ENCODE assay signal across 9 cellular contexts in genomic region chr14:73761621-73762355, GRCh38. TPM values are rescaled to one million over a fixed set of nuclear protein-coding genes. Genes with fewer than 3 reads are reported as not detected.
DNase-seq lines count a peak whose midpoint lies in the region; ATAC-seq and TF ChIP-seq lines count a peak whose summit lies in the region.
"Had no signal": no experiment of that assay in that cellular context is flagged by ENCODE, and none has a peak within 500 bp of the region (broad histone marks: within the 10 kb centered on the region; RNA-seq: fewer than 3 reads in every experiment).

No MANE protein-coding gene starts in this region.

- no peaks in the 10 kb centered on the region for H3K9me3 Mint-ChIP-seq in activated T-helper 1 cell treated with anti-CD3 and anti-CD28 coated beads, Interleukin-12 subunit alpha, Interleukin-12 subunit beta, Interleukin-2, Interleukin-4 antibody, amounts not matched to agents 30 ng/mL and 10 ng/mL and 1 ng/mL, durations not matched to agents 14 hours and 24 hours and 36 hours
- H3K9me3 Mint-ChIP-seq in H9 = no peaks in the 10 kb centered on the region; a peak in 1 of 5 replicates

- H3K9ac ChIP-seq in mucosa of stomach (ENCODE audit: low read length) (peak overlapping the region; percentile 35), H9 (ENCODE audit: extremely low read depth, insufficient read length, low read length) (no peak overlapping the region)

- H3K9me3 ChIP-seq in right atrium auricular region (no peaks in the 10 kb centered on the region), mucosa of stomach (ENCODE audit: control insufficient read depth, low read length) (no peaks in the 10 kb centered on the region), H9 (ENCODE audit: control insufficient read depth, low read depth, low read length) (no peaks in the 10 kb centered on the region)

- H3K23ac ChIP-seq in H9 (ENCODE audit: insufficient read length, low read depth, low read length) = no peak overlapping the region

- no peak overlapping the region for H4K8ac ChIP-seq in H9 (replicated peaks; ENCODE audit: insufficient read length, low read depth, low read length)

- no peak overlapping the region for H2BK120ac ChIP-seq in H9 (ENCODE audit: low read depth, low read length, poor library complexity, severe bottlenecking)

- H3K4me1 ChIP-seq in right atrium auricular region = peaks cover 0 to 88% of the 10 kb centered on the region in 2 donors
- H3K4me1 ChIP-seq in mucosa of stomach (ENCODE audit: control insufficient read depth, insufficient read depth, low read length) = peaks cover 78% of the 10 kb centered on the region
- peaks cover 3% of the 10 kb centered on the region; the same call in 1 of the 2 replicates for H3K4me1 ChIP-seq in H9 (ENCODE audit: insufficient read depth, low read length)

- no peak overlapping the region for H3K18ac ChIP-seq in H9 (ENCODE audit: insufficient read length, low read depth, low read length)

- peaks cover 14% of the 10 kb centered on the region for H3K23me2 ChIP-seq in H9 (ENCODE audit: insufficient read length, low read depth, low read length, poor library complexity, severe bottlenecking)

- H3K27me3 ChIP-seq in right atrium auricular region = no peaks in the 10 kb centered on the region
- no peaks in the 10 kb centered on the region for H3K27me3 ChIP-seq in mucosa of stomach (ENCODE audit: control insufficient read depth, insufficient read depth, low read length)
- peaks cover 10% of the 10 kb centered on the region for H3K27me3 ChIP-seq in H7 (ENCODE audit: control insufficient read depth, insufficient read depth, low read length)
- no peaks in the 10 kb centered on the region; the same call in 1 of the 2 replicates for H3K27me3 ChIP-seq in H9 (ENCODE audit: insufficient read depth, low read length)

- ATAC-seq in Right ventricle myocardium inferior = no peak

- H2BK12ac ChIP-seq in H9 (ENCODE audit: insufficient read length, low read depth, low read length) = no peak overlapping the region

- WGBS in H9 (ENCODE audit: extremely low coverage, insufficient read length, low lambda C conversion rate) = no CpG with 5 or more reads among the region's 2 CpGs

- TF ChIP-seq CTCF in right atrium auricular region (IDR thresholded peaks at IDR 0.05) (no peak), H9 (conservative IDR thresholded peaks at IDR 0.05) (no peak)

- DNase-seq in right atrium auricular region (ENCODE audit: low spot score) (no peak), Right ventricle myocardium inferior (ENCODE audit: missing footprints) (no peak), H7 (no peak), H9 (no peak), ecto neural progenitor cell (ENCODE audit: low spot score) (no peak), HuH-7 (ENCODE audit: low spot score) (no peak)
- DNase-seq in activated T-helper 1 cell treated with anti-CD3 and anti-CD28 coated beads, Interleukin-12 subunit alpha, Interleukin-12 subunit beta, Interleukin-2, Interleukin-4 antibody, amounts not matched to agents 30 ng/mL and 10 ng/mL and 1 ng/mL, durations not matched to agents 14 hours and 24 hours and 36 hours (ENCODE audit: low spot score) = no peak
- DNase-seq: NCI-H524 had no signal

- no peaks in the 10 kb centered on the region for H4K20me1 ChIP-seq in H9 (ENCODE audit: control insufficient read depth, insufficient read depth, insufficient read length)

- no peaks in the 10 kb centered on the region for H3K79me2 ChIP-seq in H9 (ENCODE audit: insufficient read depth, low read length)

- no peak overlapping the region for H2AK5ac ChIP-seq in H9 (ENCODE audit: insufficient read length, low read length)

- peak overlapping the region; percentile 67 for H3K4me3 Mint-ChIP-seq in activated T-helper 1 cell treated with anti-CD3 and anti-CD28 coated beads, Interleukin-12 subunit alpha, Interleukin-12 subunit beta, Interleukin-2, Interleukin-4 antibody, amounts not matched to agents 30 ng/mL and 10 ng/mL and 1 ng/mL, durations not matched to agents 14 hours and 24 hours and 36 hours
- H3K4me3 Mint-ChIP-seq in H9 = peak overlapping the region in 1 of 2 experiments; percentile 26; a peak in 1 of 5 replicates

- H3K56ac ChIP-seq in H9 (ENCODE audit: insufficient read length, low read depth, low read length) = no peak overlapping the region

- no peak overlapping the region for H4K91ac ChIP-seq in H9 (ENCODE audit: insufficient read length, low read depth, low read length)

- H2AFZ ChIP-seq in H9 (ENCODE audit: low read length) = no peak overlapping the region

- H3K27ac ChIP-seq in right atrium auricular region (peak overlapping the region; percentile 95 to 99), H9 (ENCODE audit: insufficient read length, low read depth, low read length) (no peak overlapping the region)

- peaks cover 73% of the 10 kb centered on the region for H3K4me1 Mint-ChIP-seq in activated T-helper 1 cell treated with anti-CD3 and anti-CD28 coated beads, Interleukin-12 subunit alpha, Interleukin-12 subunit beta, Interleukin-2, Interleukin-4 antibody, amounts not matched to agents 30 ng/mL and 10 ng/mL and 1 ng/mL, durations not matched to agents 14 hours and 24 hours and 36 hours (ENCODE audit: low read depth)
- H3K4me1 Mint-ChIP-seq in H9 = peaks cover 27 to 46% of the 10 kb centered on the region in 2 experiments

- no peaks in the 10 kb centered on the region for H3K79me1 ChIP-seq in H9 (ENCODE audit: insufficient read depth, low read depth, low read length, poor library complexity, severe bottlenecking)

- H3T11ph ChIP-seq in H9 (ENCODE audit: low read length) = no peak overlapping the region

- H2BK5ac ChIP-seq in H9 (ENCODE audit: insufficient read length, low read length) = no peak overlapping the region

- H3K27me3 Mint-ChIP-seq in activated T-helper 1 cell treated with anti-CD3 and anti-CD28 coated beads, Interleukin-12 subunit alpha, Interleukin-12 subunit beta, Interleukin-2, Interleukin-4 antibody, amounts not matched to agents 30 ng/mL and 10 ng/mL and 1 ng/mL, durations not matched to agents 14 hours and 24 hours and 36 hours (ENCODE audit: insufficient read depth) = no peaks in the 10 kb centered on the region
- peaks cover 72% of the 10 kb centered on the region for H3K27me3 Mint-ChIP-seq in H9 (ENCODE audit: low read depth)

- peaks cover 11% of the 10 kb centered on the region for H3K36me3 Mint-ChIP-seq in activated T-helper 1 cell treated with anti-CD3 and anti-CD28 coated beads, Interleukin-12 subunit alpha, Interleukin-12 subunit beta, Interleukin-2, Interleukin-4 antibody, amounts not matched to agents 30 ng/mL and 10 ng/mL and 1 ng/mL, durations not matched to agents 14 hours and 24 hours and 36 hours (ENCODE audit: low read depth)
- no peaks in the 10 kb centered on the region for H3K36me3 Mint-ChIP-seq in H9 (ENCODE audit: insufficient read depth in 1 of 3, low read depth in 3 of 3)

- no peak overlapping the region for H2BK20ac ChIP-seq in H9 (ENCODE audit: low read depth, low read length, poor library complexity, severe bottlenecking)

- no peak overlapping the region for H3K4ac ChIP-seq in H9 (ENCODE audit: low read depth, low read length)

- H3K4me2 ChIP-seq in H9 (ENCODE audit: insufficient read depth, insufficient read length, low read length) = no peak overlapping the region

- H3K4me3 ChIP-seq in right atrium auricular region (no peak overlapping the region), mucosa of stomach (ENCODE audit: low read length) (no peak overlapping the region), H7 (ENCODE audit: insufficient read depth, low read depth, low read length) (no peak overlapping the region)

- intact Hi-C loops in Right ventricle myocardium inferior (cut with DNase I) = loop anchor here (2.0 kb wide), 1 partner anchor 25 kb away; no protein-coding TSS in a partner anchor
- intact Hi-C loops in activated T-helper 1 cell treated with anti-CD3 and anti-CD28 coated beads, Interleukin-12 subunit alpha, Interleukin-12 subunit beta, Interleukin-2, Interleukin-4 antibody, amounts not matched to agents 30 ng/mL and 10 ng/mL and 1 ng/mL, durations not matched to agents 14 hours and 24 hours and 36 hours (cut with micrococcal nuclease) = loop anchor here (1.0 to 5.0 kb wide), 3 partner anchors 7 to 269 kb away; partner anchors contain the start of genes DNAL1 and RIOX1

- no peak overlapping the region for H4K5ac ChIP-seq in H9 (ENCODE audit: insufficient read length, low read depth, low read length)

- H3K36me3 ChIP-seq in right atrium auricular region (no peaks in the 10 kb centered on the region), mucosa of stomach (ENCODE audit: control insufficient read depth, insufficient read depth, low read length) (no peaks in the 10 kb centered on the region), H7 (replicated peaks; ENCODE audit: control insufficient read depth, insufficient read depth, low read length) (no peaks in the 10 kb centered on the region)

- no peak overlapping the region for H3K14ac ChIP-seq in H9 (ENCODE audit: insufficient read depth, low read length)

- peak overlapping the region; percentile 83 for H3K27ac Mint-ChIP-seq in activated T-helper 1 cell treated with anti-CD3 and anti-CD28 coated beads, Interleukin-12 subunit alpha, Interleukin-12 subunit beta, Interleukin-2, Interleukin-4 antibody, amounts not matched to agents 30 ng/mL and 10 ng/mL and 1 ng/mL, durations not matched to agents 14 hours and 24 hours and 36 hours
- 0 out of 7 replicates have a peak overlapping the region, but pooled peaks of 1 of the 3 experiments have one; percentile 34 for H3K27ac Mint-ChIP-seq in H9

- no peak overlapping the region for H2BK15ac ChIP-seq in H9 (ENCODE audit: low read depth, low read length)

RNA-seq across cellular contexts. Expression of gene PNMA1, which starts 47.6 kb away (rescaled TPM):
- total RNA-seq in right atrium auricular region (10 to 100 TPM; 17.1 to 18.3 TPM), Right ventricle myocardium inferior (14.9 TPM), H9 (2021) (56.1 and 58.0 TPM in 2 replicates)
- total RNA-seq in activated T-helper 1 cell treated with anti-CD3 and anti-CD28 coated beads, Interleukin-12 subunit alpha, Interleukin-12 subunit beta, Interleukin-2, Interleukin-4 antibody, amounts not matched to agents 30 ng/mL and 10 ng/mL and 1 ng/mL, durations not matched to agents 14 hours and 24 hours and 36 hours = 29.7 and 30.6 TPM in 2 replicates
- total RNA-seq in H7 (2014; rRNA removed; shearing (Covaris generic)) = 18.0 and 18.1 TPM in 2 replicates
